8 cellular contexts compared by ENCODE assay signal in the genomic region with DNA sequence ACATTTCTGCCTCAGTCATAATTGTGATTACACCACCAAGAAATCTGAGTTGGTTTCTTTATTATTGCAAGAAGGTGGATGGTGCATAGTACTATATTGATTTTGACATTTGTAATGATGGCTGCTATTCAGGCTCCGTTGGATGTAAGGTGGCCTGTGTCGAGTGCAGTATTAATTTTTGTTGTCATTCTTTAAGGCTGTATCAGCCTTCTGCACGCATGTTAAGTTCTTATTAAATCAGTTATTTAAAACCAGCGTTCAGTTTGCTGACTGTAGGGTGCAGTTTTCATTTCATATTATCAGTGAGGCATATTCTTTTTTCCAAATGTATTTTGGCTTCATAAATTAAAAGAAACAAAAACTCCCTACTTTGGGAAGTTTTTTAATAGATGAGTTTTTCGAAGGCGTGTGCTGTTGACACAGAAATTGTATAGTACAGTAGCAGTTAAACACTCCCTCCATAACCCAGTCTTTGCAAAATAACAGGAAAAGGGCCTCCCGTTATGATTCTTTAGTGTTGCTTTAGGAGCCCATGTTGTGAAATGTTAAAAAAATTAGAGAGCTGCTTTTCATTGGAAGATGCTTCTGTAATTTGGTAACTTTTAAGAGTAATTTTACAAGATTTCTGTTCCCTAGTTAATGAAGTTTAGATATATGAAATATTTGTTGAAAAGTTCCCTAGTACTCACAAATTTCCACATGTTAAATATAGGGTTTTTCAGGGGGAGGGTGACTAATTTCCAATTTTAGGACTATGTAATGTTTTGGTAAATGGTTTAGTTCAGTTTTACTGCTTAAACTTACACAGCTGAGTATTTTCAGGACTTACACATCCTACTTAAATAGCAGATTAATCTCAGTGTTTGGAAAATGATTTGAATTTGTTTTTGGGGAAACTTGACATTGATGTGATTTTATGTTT. TPM values are rescaled to one million over a fixed set of nuclear protein-coding genes. Genes with fewer than 3 reads are reported as not detected.
A peak's percentile ranks its signal among the peaks of the same experiment; 100 is the strongest.
DNase-seq lines count a peak whose midpoint lies in the region; ATAC-seq and TF ChIP-seq lines count a peak whose summit lies in the region.

No MANE protein-coding gene starts in this region.

- peaks cover 0 to 12% (median 2%) of the 10 kb centered on the region in 7 donors for H3K9me3 Mint-ChIP-seq in CD14-positive monocyte
- no peaks in the 10 kb centered on the region for H3K9me3 Mint-ChIP-seq in dendritic cell treated with granulocyte-macrophage colony-stimulating factor and Interleukin-4, amounts not matched to agents 40 ng/mL and 50 ng/mL, for 4 days
- H3K9me3 Mint-ChIP-seq in nephron progenitor cell = no peaks in the 10 kb centered on the region

- peaks cover 21% of the 10 kb centered on the region for H3K36me3 ChIP-seq in MG63

- H3K4me3 Mint-ChIP-seq in CD14-positive monocyte (peak overlapping the region; percentile 81 to 92), nephron progenitor cell (peak overlapping the region; percentile 100)
- peak overlapping the region; percentile 99 for H3K4me3 Mint-ChIP-seq in dendritic cell treated with granulocyte-macrophage colony-stimulating factor and Interleukin-4, amounts not matched to agents 40 ng/mL and 50 ng/mL, for 4 days

- H3K27me3 ChIP-seq in MG63 = no peaks in the 10 kb centered on the region

- H3K36me3 Mint-ChIP-seq in CD14-positive monocyte = peaks cover 2 to 4% of the 10 kb centered on the region in 2 donors
- H3K36me3 Mint-ChIP-seq in dendritic cell treated with granulocyte-macrophage colony-stimulating factor and Interleukin-4, amounts not matched to agents 40 ng/mL and 50 ng/mL, for 4 days (ENCODE audit: low read depth) = peaks cover 8% of the 10 kb centered on the region
- H3K36me3 Mint-ChIP-seq in nephron progenitor cell (ENCODE audit: low read depth) = peaks cover 17% of the 10 kb centered on the region

- no peaks in the 10 kb centered on the region for H3K9me3 ChIP-seq in MG63

- peak overlapping the region; percentile 91 for H3K4me3 ChIP-seq in MG63

- TF ChIP-seq CTCF in CD14-positive monocyte (IDR thresholded peaks at IDR 0.05) (no peak), nephron progenitor cell (IDR thresholded peaks at IDR 0.05) (no peak), GM13977 (IDR thresholded peaks at IDR 0.05; ENCODE audit: extremely low read depth, insufficient read depth, missing control alignments) (no peak)

- H3K27me3 Mint-ChIP-seq in CD14-positive monocyte (ENCODE audit: low read depth in 3 of 3) = peaks cover 49 to 70% (median 60%) of the 10 kb centered on the region in 3 donors
- H3K27me3 Mint-ChIP-seq in dendritic cell treated with granulocyte-macrophage colony-stimulating factor and Interleukin-4, amounts not matched to agents 40 ng/mL and 50 ng/mL, for 4 days = peaks cover 22% of the 10 kb centered on the region
- H3K27me3 Mint-ChIP-seq in nephron progenitor cell (ENCODE audit: low read depth, poor library complexity) = peaks cover 3% of the 10 kb centered on the region

- no peak for ATAC-seq in HG02798 (IDR thresholded peaks at IDR 0.05; ENCODE audit: poor library complexity, unreplicated experiment)

- H3K4me1 Mint-ChIP-seq in CD14-positive monocyte = peaks cover 23% of the 10 kb centered on the region
- H3K4me1 Mint-ChIP-seq in dendritic cell treated with granulocyte-macrophage colony-stimulating factor and Interleukin-4, amounts not matched to agents 40 ng/mL and 50 ng/mL, for 4 days (ENCODE audit: low read depth) = peaks cover 51% of the 10 kb centered on the region
- peaks cover 57% of the 10 kb centered on the region for H3K4me1 Mint-ChIP-seq in nephron progenitor cell

- DNase-seq in CD14-positive monocyte (ENCODE audit: low spot score) (no peak), MG63 (no peak), nephron progenitor cell (no peak), kidney glomerular epithelial cell (lab: John Stamatoyannopoulos, UW) (no peak), NCI-H2029 treated with DMSO at 0.1 percent for 48 hours (lab: John Stamatoyannopoulos, UW) (no peak), GM13977 (ENCODE audit: low spot score) (no peak)

- intact Hi-C loops in CD14-positive monocyte (cut with micrococcal nuclease) = no loop called here
- intact Hi-C loops in dendritic cell treated with granulocyte-macrophage colony-stimulating factor and Interleukin-4, amounts not matched to agents 40 ng/mL and 50 ng/mL, for 4 days (cut with micrococcal nuclease) = loop anchor here (10.0 kb wide), 1 partner anchor 64 kb away; no protein-coding TSS in a partner anchor

- in situ Hi-C loops in GM13977 (cut with MboI; ENCODE audit: low pct_unique_long_range_greater_than_20kb, low sequenced_read_pairs, unreplicated experiment) = no loop called here

- H3K27ac Mint-ChIP-seq in CD14-positive monocyte = no peak overlapping the region
- H3K27ac Mint-ChIP-seq in dendritic cell treated with granulocyte-macrophage colony-stimulating factor and Interleukin-4, amounts not matched to agents 40 ng/mL and 50 ng/mL, for 4 days = peak overlapping the region; percentile 100
- H3K27ac Mint-ChIP-seq in nephron progenitor cell = no peak overlapping the region

RNA-seq across cellular contexts. Expression of gene CAMSAP2, which starts 1.9 kb away (rescaled TPM):
- polyA plus RNA-seq in CD14-positive monocyte = under 1 TPM; 0.89 to 0.90 TPM
- 24.3 and 33.6 TPM in 2 replicates for total RNA-seq in MG63 (2014; rRNA removed; shearing (Covaris generic); ENCODE audit: low replicate concordance)
